In genomic region chr11:85732968-85733367, GRCh38 we compare ENCODE assay signal across 21 cellular contexts. TPM values are rescaled to one million over a fixed set of nuclear protein-coding genes. Genes with fewer than 3 reads are reported as not detected.
"Had no signal": no experiment of that assay in that cellular context is flagged by ENCODE, and none has a peak within 500 bp of the region (broad histone marks: within the 10 kb centered on the region; RNA-seq: fewer than 3 reads in every experiment).

No MANE protein-coding gene starts in this region.

- H3K27ac Mint-ChIP-seq: activated naive CD4-positive, alpha-beta T cell treated with anti-CD3 and anti-CD28 coated beads, Interleukin-2, amount 50 U/mL, for 72 hours; nephron; stimulated activated memory B cell treated with anti-CD40 and anti-IgM and Interleukin-4, amounts not matched to agents 10 μg/mL and 1 μg/mL and 100 μg/mL, for 72 hours had no signal

- H3K4me1 Mint-ChIP-seq: stimulated activated memory B cell treated with anti-CD40 and anti-IgM and Interleukin-4, amounts not matched to agents 10 μg/mL and 1 μg/mL and 100 μg/mL, for 72 hours had no signal

- DNase-seq: activated CD4-positive, alpha-beta T cell treated with anti-CD3 and anti-CD28 coated beads, Interleukin-2, amount 50 U/mL, for 1 hour; activated CD4-positive, CD25-positive, alpha-beta regulatory T cell; activated effector memory CD4-positive, alpha-beta T cell treated with Interleukin-2 at 50 U/mL for 16 hours; activated T-cell treated with anti-CD3 and anti-CD28 coated beads, Interleukin-2, amount 50 U/mL, for 1 hour; amniotic stem cell; body of pancreas; central memory CD4-positive, alpha-beta T cell; cortex of kidney; effector CD8-positive, alpha-beta T cell; kidney; left ventricle myocardium superior; mesenchymal stem cell; occipital lobe; psoas muscle; spleen; stimulated activated CD4-positive, alpha-beta T cell treated with anti-CD3 and anti-CD28 coated beads, Interleukin-1b, Interleukin-23, amount 100 ng/mL, for 48 hours had no signal

- H3K9me3 Mint-ChIP-seq: activated naive CD4-positive, alpha-beta T cell treated with anti-CD3 and anti-CD28 coated beads, Interleukin-2, amount 50 U/mL, for 72 hours; stimulated activated memory B cell treated with anti-CD40 and anti-IgM and Interleukin-4, amounts not matched to agents 10 μg/mL and 1 μg/mL and 100 μg/mL, for 72 hours had no signal

- H3K36me3 Mint-ChIP-seq: activated naive CD4-positive, alpha-beta T cell treated with anti-CD3 and anti-CD28 coated beads, Interleukin-2, amount 50 U/mL, for 72 hours; stimulated activated memory B cell treated with anti-CD40 and anti-IgM and Interleukin-4, amounts not matched to agents 10 μg/mL and 1 μg/mL and 100 μg/mL, for 72 hours had no signal

- ATAC-seq: activated naive CD4-positive, alpha-beta T cell treated with anti-CD3 and anti-CD28 coated beads, Interleukin-2, amount 50 U/mL, for 72 hours; body of pancreas; left ventricle myocardium superior; psoas muscle; sciatic nerve; stimulated activated memory B cell treated with anti-CD40 and anti-IgM and Interleukin-4, amounts not matched to agents 10 μg/mL and 1 μg/mL and 100 μg/mL, for 72 hours had no signal

- H3K4me3 Mint-ChIP-seq: nephron; stimulated activated memory B cell treated with anti-CD40 and anti-IgM and Interleukin-4, amounts not matched to agents 10 μg/mL and 1 μg/mL and 100 μg/mL, for 72 hours had no signal

RNA-seq across cellular contexts. Expression of gene CCDC89, which starts 47.0 kb away (rescaled TPM):
- total RNA-seq: activated naive CD4-positive, alpha-beta T cell treated with anti-CD3 and anti-CD28 coated beads, Interleukin-2, amount 50 U/mL, for 72 hours; body of pancreas; vagina had no signal
